In the genomic region with DNA sequence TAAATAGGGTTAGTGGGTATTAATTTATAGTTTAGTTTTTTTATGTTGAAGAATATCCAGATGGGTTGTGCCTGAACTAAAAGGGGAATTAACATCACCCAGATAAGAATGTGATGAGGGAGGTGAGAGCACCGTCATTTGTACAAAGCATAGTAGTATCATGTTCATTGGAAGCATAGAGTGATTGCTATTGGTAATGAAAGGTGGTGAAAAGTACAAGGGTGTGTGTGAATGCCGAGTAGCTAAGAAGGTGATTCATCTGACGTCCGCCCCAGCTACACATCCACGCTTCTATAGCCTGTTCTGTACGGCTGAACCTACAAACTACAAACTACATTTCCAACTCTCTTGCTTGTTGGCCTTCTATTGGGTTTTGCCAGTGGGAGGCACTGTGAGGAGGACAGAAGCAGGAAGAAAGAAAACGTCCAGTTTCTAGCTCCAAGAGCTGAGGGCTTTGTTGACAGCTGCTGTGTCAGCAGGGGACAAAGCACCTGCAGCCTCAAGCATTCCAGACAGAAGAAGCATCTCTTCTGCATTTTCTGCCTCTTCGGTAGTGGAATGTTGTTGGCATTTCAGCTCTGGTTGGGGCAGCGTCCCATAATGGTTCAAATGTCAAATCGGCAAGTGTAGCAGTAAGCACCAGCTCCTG, we compare ENCODE assay signal across 23 cellular contexts.
"Had no signal": no experiment of that assay in that cellular context is flagged by ENCODE, and none has a peak within 500 bp of the region (broad histone marks: within the 10 kb centered on the region; RNA-seq: fewer than 3 reads in every experiment).

No MANE protein-coding gene starts in this region.

- H3K36me3 Mint-ChIP-seq: activated naive CD4-positive, alpha-beta T cell treated with anti-CD3 and anti-CD28 coated beads, Interleukin-2, amount 50 U/mL, for 24 hours; brain; mesothelial cell of epicardium; natural killer cell; type B pancreatic cell had no signal

- H3K4me3 Mint-ChIP-seq: activated naive CD4-positive, alpha-beta T cell treated with anti-CD3 and anti-CD28 coated beads, Interleukin-2, amount 50 U/mL, for 24 hours; brain; central memory CD8-positive, alpha-beta T cell; mesothelial cell of epicardium; natural killer cell; T-helper 2 cell treated with Interferon-gamma antibody and Interleukin-4, amounts not matched to agents 5 μg/mL and 100 μg/mL, for 36 hours; type B pancreatic cell had no signal

- ATAC-seq: left lung, natural killer cell had no signal

- H3K9me3 Mint-ChIP-seq: brain; T-helper 2 cell treated with Interferon-gamma antibody and Interleukin-4, amounts not matched to agents 5 μg/mL and 100 μg/mL, for 36 hours; type B pancreatic cell had no signal

- H3K9me3 ChIP-seq: heart right ventricle, left lung, prostate gland, spleen, thoracic aorta, vagina had no signal

- H3K27me3 ChIP-seq: heart right ventricle, left lung, spleen, vagina had no signal

- H3K36me3 ChIP-seq: heart right ventricle, left lung, prostate gland, spleen, thoracic aorta, vagina had no signal

- DNase-seq: activated CD4-positive, alpha-beta T cell treated with anti-CD3 and anti-CD28 coated beads for 1 hour; activated gamma-delta T cell treated with Interleukin-2 at 50 U/mL for 16 hours; activated T-cell treated with anti-CD3 and anti-CD28 coated beads, Interleukin-2, amount 50 U/mL, for 1 hour; aorta; heart right ventricle; kidney glomerular epithelial cell; left lung; natural killer cell; spleen; stimulated activated CD4-positive, alpha-beta T cell treated with anti-CD3 and anti-CD28 coated beads, Interleukin-4, amount 100 ng/mL, for 1 hour; stimulated activated naive CD4-positive, alpha-beta T cell treated with Interleukin-2 at 50 U/mL for 16 hours had no signal

- H3K4me3 ChIP-seq: coronary artery, heart right ventricle, left lung, prostate gland, spleen, thoracic aorta, vagina had no signal

- H3K4me1 ChIP-seq: heart right ventricle, left lung, prostate gland, spleen, vagina had no signal

- H3K27me3 Mint-ChIP-seq: activated naive CD4-positive, alpha-beta T cell treated with anti-CD3 and anti-CD28 coated beads, Interleukin-2, amount 50 U/mL, for 24 hours; brain; central memory CD8-positive, alpha-beta T cell had no signal

- H3K27ac ChIP-seq: coronary artery, epithelial cell of prostate, heart right ventricle, left lung, prostate gland, spleen, thoracic aorta, vagina, VCaP had no signal

- H3K4me1 Mint-ChIP-seq: activated naive CD4-positive, alpha-beta T cell treated with anti-CD3 and anti-CD28 coated beads, Interleukin-2, amount 50 U/mL, for 24 hours; central memory CD8-positive, alpha-beta T cell; natural killer cell had no signal

- H3K27ac Mint-ChIP-seq: activated naive CD4-positive, alpha-beta T cell treated with anti-CD3 and anti-CD28 coated beads, Interleukin-2, amount 50 U/mL, for 24 hours; brain; mesothelial cell of epicardium; natural killer cell; T-helper 2 cell treated with Interferon-gamma antibody and Interleukin-4, amounts not matched to agents 5 μg/mL and 100 μg/mL, for 36 hours; type B pancreatic cell had no signal
